In genomic region chr6:153662982-153663381, GRCh38 we compare ENCODE assay signal across 31 cellular contexts.
"Had no signal": no experiment of that assay in that cellular context is flagged by ENCODE, and none has a peak within 500 bp of the region (broad histone marks: within the 10 kb centered on the region; RNA-seq: fewer than 3 reads in every experiment).

No MANE protein-coding gene starts in this region.

- H2AFZ ChIP-seq: neural progenitor cell, parathyroid adenoma had no signal

- H3K4me1 ChIP-seq: ascending aorta, colonic mucosa, heart left ventricle, lower lobe of right lung, neural progenitor cell, parathyroid adenoma, psoas muscle, right atrium auricular region, stomach, thyroid gland, upper lobe of right lung had no signal

- H3K4me3 ChIP-seq: ascending aorta, colonic mucosa, heart left ventricle, lower lobe of right lung, neural progenitor cell, psoas muscle, right atrium auricular region, stomach, thyroid gland, upper lobe of right lung had no signal

- H3K4me3 Mint-ChIP-seq: activated CD4-positive, alpha-beta memory T cell treated with anti-CD3 and anti-CD28 coated beads, Interleukin-2, amount 10 ng/mL, durations not matched to agents 7 days and 5 days; activated CD4-positive, alpha-beta T cell treated with anti-CD3 and anti-CD28 coated beads, Interleukin-2, amount 10 ng/mL, durations not matched to agents 7 days and 5 days; activated naive CD4-positive, alpha-beta T cell treated with anti-CD3 and anti-CD28 coated beads, Interleukin-2, amount 10 ng/mL, durations not matched to agents 7 days and 5 days; activated naive CD8-positive, alpha-beta T cell treated with anti-CD3 and anti-CD28 coated beads, Interleukin-2, amount 10 ng/mL, durations not matched to agents 7 days and 5 days; activated T-cell treated with anti-CD3 and anti-CD28 coated beads, Interleukin-2, amount 50 U/mL, for 24 hours; central memory CD8-positive, alpha-beta T cell; natural killer cell; neural progenitor cell; stimulated activated naive B cell treated with anti-CD40 and anti-IgM and Interleukin-4, amounts not matched to agents 10 μg/mL and 1 μg/mL and 100 μg/mL, for 72 hours had no signal

- H3K27me3 ChIP-seq: ascending aorta, colonic mucosa, heart left ventricle, neural progenitor cell, right atrium auricular region, stomach, thyroid gland, upper lobe of right lung had no signal

- DNase-seq: activated CD4-positive, alpha-beta memory T cell treated with anti-CD3 and anti-CD28 coated beads, Interleukin-2, amount 10 ng/mL, durations not matched to agents 7 days and 5 days; activated CD4-positive, alpha-beta T cell treated with anti-CD3 and anti-CD28 coated beads for 1 hour; activated CD4-positive, alpha-beta T cell treated with anti-CD3 and anti-CD28 coated beads, Interleukin-2, amount 10 ng/mL, durations not matched to agents 7 days and 5 days; activated CD8-positive, alpha-beta memory T cell treated with anti-CD3 and anti-CD28 coated beads, Interleukin-2, amount 50 U/mL, for 48 hours; activated gamma-delta T cell; activated naive CD4-positive, alpha-beta T cell treated with anti-CD3 and anti-CD28 coated beads, Interleukin-2, amount 10 ng/mL, durations not matched to agents 7 days and 5 days; activated naive CD8-positive, alpha-beta T cell treated with anti-CD3 and anti-CD28 coated beads, Interleukin-2, amount 10 ng/mL, durations not matched to agents 7 days and 5 days; activated T-cell treated with anti-CD3 and anti-CD28 coated beads, Interleukin-2, amount 50 U/mL, for 24 hours; colonic mucosa; effector CD8-positive, alpha-beta T cell; erythroblast; foreskin fibroblast; heart left ventricle; hypothalamus; lower lobe of right lung; mesenchymal stem cell; natural killer cell; occipital lobe; psoas muscle; stimulated activated CD4-positive, alpha-beta T cell treated with anti-CD3 and anti-CD28 coated beads, Interleukin-15, amount 100 ng/mL, for 24 hours; stimulated activated CD4-positive, alpha-beta T cell treated with anti-CD3 and anti-CD28 coated beads, Interleukin-2, amount 100 ng/mL, for 24 hours; stimulated activated naive B cell treated with anti-CD40 and anti-IgM and Interleukin-4, amounts not matched to agents 10 μg/mL and 1 μg/mL and 100 μg/mL, for 72 hours; stomach; T-helper 2 cell; thyroid gland; upper lobe of right lung had no signal

- H3K9me3 Mint-ChIP-seq: activated CD4-positive, alpha-beta T cell treated with anti-CD3 and anti-CD28 coated beads, Interleukin-2, amount 10 ng/mL, durations not matched to agents 7 days and 5 days; activated naive CD8-positive, alpha-beta T cell treated with anti-CD3 and anti-CD28 coated beads, Interleukin-2, amount 10 ng/mL, durations not matched to agents 7 days and 5 days had no signal

- H3K9me3 ChIP-seq: colonic mucosa, lower lobe of right lung, psoas muscle, thyroid gland, upper lobe of right lung had no signal

- H3K36me3 ChIP-seq: ascending aorta, colonic mucosa, heart left ventricle, lower lobe of right lung, neural progenitor cell, right atrium auricular region, stomach, thyroid gland, upper lobe of right lung had no signal

- H3K9ac ChIP-seq: neural progenitor cell, parathyroid adenoma had no signal

- H3K27me3 Mint-ChIP-seq: activated CD4-positive, alpha-beta memory T cell treated with anti-CD3 and anti-CD28 coated beads, Interleukin-2, amount 10 ng/mL, durations not matched to agents 7 days and 5 days; activated CD4-positive, alpha-beta T cell treated with anti-CD3 and anti-CD28 coated beads, Interleukin-2, amount 10 ng/mL, durations not matched to agents 7 days and 5 days; activated naive CD4-positive, alpha-beta T cell treated with anti-CD3 and anti-CD28 coated beads, Interleukin-2, amount 10 ng/mL, durations not matched to agents 7 days and 5 days; activated T-cell treated with anti-CD3 and anti-CD28 coated beads, Interleukin-2, amount 50 U/mL, for 24 hours; central memory CD8-positive, alpha-beta T cell; stimulated activated naive B cell treated with anti-CD40 and anti-IgM and Interleukin-4, amounts not matched to agents 10 μg/mL and 1 μg/mL and 100 μg/mL, for 72 hours had no signal

- ATAC-seq: heart left ventricle; lower lobe of right lung; natural killer cell; psoas muscle; stimulated activated naive B cell treated with anti-CD40 and anti-IgM and Interleukin-4, amounts not matched to agents 10 μg/mL and 1 μg/mL and 100 μg/mL, for 72 hours; upper lobe of right lung had no signal

- H3K4me1 Mint-ChIP-seq: activated CD4-positive, alpha-beta memory T cell treated with anti-CD3 and anti-CD28 coated beads, Interleukin-2, amount 10 ng/mL, durations not matched to agents 7 days and 5 days; activated CD4-positive, alpha-beta T cell treated with anti-CD3 and anti-CD28 coated beads, Interleukin-2, amount 10 ng/mL, durations not matched to agents 7 days and 5 days; activated naive CD4-positive, alpha-beta T cell treated with anti-CD3 and anti-CD28 coated beads, Interleukin-2, amount 10 ng/mL, durations not matched to agents 7 days and 5 days; activated naive CD8-positive, alpha-beta T cell treated with anti-CD3 and anti-CD28 coated beads, Interleukin-2, amount 10 ng/mL, durations not matched to agents 7 days and 5 days; central memory CD8-positive, alpha-beta T cell; natural killer cell; neural progenitor cell; stimulated activated naive B cell treated with anti-CD40 and anti-IgM and Interleukin-4, amounts not matched to agents 10 μg/mL and 1 μg/mL and 100 μg/mL, for 72 hours had no signal

- H3K27ac Mint-ChIP-seq: activated CD4-positive, alpha-beta memory T cell treated with anti-CD3 and anti-CD28 coated beads, Interleukin-2, amount 10 ng/mL, durations not matched to agents 7 days and 5 days; activated CD4-positive, alpha-beta T cell treated with anti-CD3 and anti-CD28 coated beads, Interleukin-2, amount 10 ng/mL, durations not matched to agents 7 days and 5 days; activated naive CD4-positive, alpha-beta T cell treated with anti-CD3 and anti-CD28 coated beads, Interleukin-2, amount 10 ng/mL, durations not matched to agents 7 days and 5 days; activated naive CD8-positive, alpha-beta T cell treated with anti-CD3 and anti-CD28 coated beads, Interleukin-2, amount 10 ng/mL, durations not matched to agents 7 days and 5 days; activated T-cell treated with anti-CD3 and anti-CD28 coated beads, Interleukin-2, amount 50 U/mL, for 24 hours; natural killer cell; neural progenitor cell; stimulated activated naive B cell treated with anti-CD40 and anti-IgM and Interleukin-4, amounts not matched to agents 10 μg/mL and 1 μg/mL and 100 μg/mL, for 72 hours had no signal

- H3K4me2 ChIP-seq: neural progenitor cell had no signal

- H3K79me2 ChIP-seq: parathyroid adenoma had no signal

- H3K27ac ChIP-seq: ascending aorta, colonic mucosa, heart left ventricle, lower lobe of right lung, neural progenitor cell, parathyroid adenoma, psoas muscle, right atrium auricular region, stomach, thyroid gland, upper lobe of right lung had no signal

- H3K36me3 Mint-ChIP-seq: activated naive CD4-positive, alpha-beta T cell treated with anti-CD3 and anti-CD28 coated beads, Interleukin-2, amount 10 ng/mL, durations not matched to agents 7 days and 5 days; activated naive CD8-positive, alpha-beta T cell treated with anti-CD3 and anti-CD28 coated beads, Interleukin-2, amount 10 ng/mL, durations not matched to agents 7 days and 5 days; natural killer cell; neural progenitor cell; stimulated activated naive B cell treated with anti-CD40 and anti-IgM and Interleukin-4, amounts not matched to agents 10 μg/mL and 1 μg/mL and 100 μg/mL, for 72 hours had no signal
